8 cellular contexts compared by ENCODE assay signal in the genomic region with DNA sequence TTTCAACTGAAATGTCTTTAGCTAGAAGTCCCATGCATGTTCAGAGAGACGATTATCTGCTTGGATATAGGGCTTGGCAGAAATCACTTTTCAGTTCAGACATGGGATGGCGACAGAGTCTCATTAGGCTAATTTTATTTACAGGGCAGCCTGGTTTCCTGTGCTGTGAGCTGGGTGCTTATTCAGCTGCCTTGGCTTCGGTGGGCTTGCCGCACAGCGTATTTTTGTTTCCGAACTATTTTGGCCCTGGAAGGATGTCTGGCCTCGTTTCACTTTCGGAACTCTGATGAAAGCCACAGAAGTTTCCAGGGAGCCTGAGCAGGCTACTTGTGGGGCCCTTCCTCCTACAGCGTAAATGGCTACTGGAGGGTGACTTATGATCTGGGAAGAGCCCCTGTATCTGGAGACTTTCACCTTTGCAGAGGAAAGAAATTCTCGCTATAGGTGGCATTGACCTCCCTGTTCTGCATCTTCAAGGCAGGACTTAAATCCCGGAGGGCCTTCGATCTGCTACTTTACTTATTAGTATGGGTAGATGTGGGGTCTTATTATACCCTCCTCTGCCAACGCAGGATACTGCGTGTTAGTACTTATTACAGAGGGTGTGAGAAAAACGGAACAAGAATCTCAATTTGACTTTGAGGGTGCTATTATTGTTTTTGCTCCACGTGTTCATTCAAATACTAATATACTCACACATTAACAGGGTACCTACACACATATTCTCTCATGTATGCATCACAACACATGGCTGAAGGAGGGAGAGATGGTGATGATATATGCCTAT.
DNase-seq lines count a peak whose midpoint lies in the region; ATAC-seq and TF ChIP-seq lines count a peak whose summit lies in the region.

No MANE protein-coding gene starts in this region.

- H3K4me3 ChIP-seq in mammary epithelial cell (replicated peaks in 1 of 3; ENCODE audit: insufficient read depth in 1 of 3, low read depth in 2 of 3, low read length in 3 of 3): peak overlapping the region in 1 of 3 experiments; percentile 15

- peaks cover 13% of the 10 kb centered on the region for H3K27me3 Mint-ChIP-seq in stimulated activated naive CD8-positive, alpha-beta T cell treated with anti-CD3 and anti-CD28 coated beads, Interleukin-15, amount 100 ng/mL, for 72 hours

- BruUV-seq in mammary epithelial cell (replicated peaks; lab: Mats Ljungman, UMichigan): no TSS peak

- peak overlapping the region in 1 of 2 donors; percentile 29 for H3K4me3 Mint-ChIP-seq in stimulated activated naive CD8-positive, alpha-beta T cell treated with anti-CD3 and anti-CD28 coated beads, Interleukin-15, amount 100 ng/mL, for 72 hours

- no peaks in the 10 kb centered on the region for H3K27me3 ChIP-seq in mammary epithelial cell (ENCODE audit: insufficient read depth, low read length)

- H3K27ac ChIP-seq in mammary epithelial cell (ENCODE audit: insufficient read depth, low read depth, low read length): peak overlapping the region; percentile 23

- in situ Hi-C loops in mammary epithelial cell (cut with MboI; ENCODE audit: low sequenced_read_pairs in 2 of 2): loop anchor here (10.0 kb wide), 2 partner anchors 368 to 848 kb away; partner anchors contain the start of gene RBMS3 (in 1 of the 2)

- H3K9ac ChIP-seq in mammary epithelial cell (ENCODE audit: insufficient read depth, low read length): no peak overlapping the region

- peak; percentile 66 to 81 for TF ChIP-seq CTCF in mammary epithelial cell (conservative IDR thresholded peaks at IDR 0.05 in 1 of 2, IDR thresholded peaks at IDR 0.05 in 1 of 2; ENCODE audit: extremely low read depth in 1 of 2, insufficient read depth in 1 of 2, low read depth in 1 of 2, low read length in 2 of 2)

- dilution Hi-C loops in mammary epithelial cell (cut with HindIII; ENCODE audit: low sequenced_read_pairs): no loop called here

- no peaks in the 10 kb centered on the region for H3K9me3 ChIP-seq in mammary epithelial cell (replicated peaks; ENCODE audit: insufficient read depth, low read length)

- H4K20me1 ChIP-seq in mammary epithelial cell (ENCODE audit: insufficient read depth, low read length): no peaks in the 10 kb centered on the region

- WGBS in mammary epithelial cell (ENCODE audit: low coverage, missing lambda C conversion rate): 47% methylated on average over 16 of the region's 16 CpGs

- no peaks in the 10 kb centered on the region for H3K9me3 Mint-ChIP-seq in stimulated activated naive CD8-positive, alpha-beta T cell treated with anti-CD3 and anti-CD28 coated beads, Interleukin-15, amount 100 ng/mL, for 72 hours

- H3K27ac Mint-ChIP-seq in stimulated activated naive CD8-positive, alpha-beta T cell treated with anti-CD3 and anti-CD28 coated beads, Interleukin-15, amount 100 ng/mL, for 72 hours: peak overlapping the region in 1 of 2 donors; percentile 33

- peak overlapping the region; percentile 75 for H2AFZ ChIP-seq in mammary epithelial cell (ENCODE audit: low read depth, low read length)

- peaks cover 19% of the 10 kb centered on the region for H3K4me1 Mint-ChIP-seq in stimulated activated naive CD8-positive, alpha-beta T cell treated with anti-CD3 and anti-CD28 coated beads, Interleukin-15, amount 100 ng/mL, for 72 hours

- CTCF ChIA-PET in mammary epithelial cell (lab: Charles Lee; ENCODE audit: low non-redundant PET): interaction anchor here (0.6 kb wide), 4 partner anchors 364 to 847 kb away, joined by 3 to 7 read pairs (median 3); partner anchors contain the start of gene RBMS3

- intact Hi-C loops in mammary epithelial cell (cut with micrococcal nuclease): loop anchor here (1.0 to 10.0 kb wide), 8 partner anchors 174 to 1098 kb away; partner anchors contain the start of gene RBMS3

- ATAC-seq in GM18517 (IDR thresholded peaks at IDR 0.05; ENCODE audit: unreplicated experiment) (peak; percentile 83), HG02884 (IDR thresholded peaks at IDR 0.05; ENCODE audit: unreplicated experiment) (peak; percentile 81)
- peak; percentile 93 for ATAC-seq in stimulated activated naive CD8-positive, alpha-beta T cell treated with anti-CD3 and anti-CD28 coated beads, Interleukin-15, amount 100 ng/mL, for 72 hours

- peak overlapping the region; percentile 60 for H3K4me2 ChIP-seq in mammary epithelial cell (ENCODE audit: insufficient read depth, low read depth, low read length)

- peaks cover 9% of the 10 kb centered on the region for H3K4me1 ChIP-seq in mammary epithelial cell (ENCODE audit: insufficient read depth, low read length)

- H3K36me3 ChIP-seq in mammary epithelial cell (ENCODE audit: insufficient read depth, low read length): no peaks in the 10 kb centered on the region

- DNase-seq in AG20443 (ENCODE audit: low spot score) (peak; percentile 75), NCI-H82 (lab: John Stamatoyannopoulos, UW) (peak; percentile 61), mammary epithelial cell (peak; percentile 52), kidney glomerular epithelial cell (lab: John Stamatoyannopoulos, UW) (peak; percentile 83), T1000 (lab: John Stamatoyannopoulos, UW) (no peak)
- DNase-seq in stimulated activated naive CD8-positive, alpha-beta T cell treated with anti-CD3 and anti-CD28 coated beads, Interleukin-15, amount 100 ng/mL, for 72 hours: peak; percentile 24 to 39

- no peaks in the 10 kb centered on the region for H3K79me2 ChIP-seq in mammary epithelial cell (ENCODE audit: insufficient read depth, low read length)
